In the genomic region with DNA sequence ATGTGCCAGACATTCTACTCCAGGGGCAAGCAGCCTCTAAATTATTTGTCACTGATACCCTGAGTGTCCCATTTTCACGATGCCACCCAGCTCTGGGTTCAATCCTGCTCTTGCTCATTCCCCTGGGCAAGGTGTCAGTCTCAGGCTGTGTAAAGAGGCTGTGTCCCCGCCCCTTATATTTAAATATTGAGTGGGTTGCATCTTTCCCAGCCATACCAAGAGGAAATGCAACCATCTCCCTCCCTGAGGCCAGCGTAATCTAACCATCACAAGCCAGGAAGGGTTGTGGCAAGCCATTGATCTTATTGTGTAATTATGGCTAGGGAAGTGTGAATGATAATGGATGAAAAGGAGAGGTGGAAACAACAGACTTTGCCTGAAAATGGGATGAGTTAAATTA, we compare ENCODE assay signal across 31 cellular contexts. TPM values are rescaled to one million over a fixed set of nuclear protein-coding genes. Genes with fewer than 3 reads are reported as not detected.
"Had no signal": no experiment of that assay in that cellular context is flagged by ENCODE, and none has a peak within 500 bp of the region (broad histone marks: within the 10 kb centered on the region; RNA-seq: fewer than 3 reads in every experiment).

No MANE protein-coding gene starts in this region.

- H3K9me3 ChIP-seq: ascending aorta, colonic mucosa, esophagus squamous epithelium, heart right ventricle, left lung, lower lobe of right lung, stomach, thyroid gland, upper lobe of left lung, vagina had no signal

- H3K4me3 ChIP-seq: ascending aorta, cardiac muscle cell, colonic mucosa, esophagus squamous epithelium, heart right ventricle, left lung, lower lobe of right lung, stomach, thyroid gland, upper lobe of left lung, vagina had no signal

- H3K4me1 Mint-ChIP-seq: activated naive CD4-positive, alpha-beta T cell treated with anti-CD3 and anti-CD28 coated beads, Interleukin-2, amount 10 ng/mL, durations not matched to agents 7 days and 5 days; activated naive CD8-positive, alpha-beta T cell treated with anti-CD3 and anti-CD28 coated beads, Interleukin-2, amount 10 ng/mL, durations not matched to agents 7 days and 5 days; stimulated activated naive B cell treated with anti-CD40 and anti-IgM and Interleukin-4, amounts not matched to agents 10 μg/mL and 1 μg/mL and 100 μg/mL, for 72 hours had no signal

- H3K4me3 Mint-ChIP-seq: activated naive CD4-positive, alpha-beta T cell treated with anti-CD3 and anti-CD28 coated beads, Interleukin-2, amount 10 ng/mL, durations not matched to agents 7 days and 5 days; activated naive CD8-positive, alpha-beta T cell treated with anti-CD3 and anti-CD28 coated beads, Interleukin-2, amount 10 ng/mL, durations not matched to agents 7 days and 5 days; brain; natural killer cell; stimulated activated naive B cell treated with anti-CD40 and anti-IgM and Interleukin-4, amounts not matched to agents 10 μg/mL and 1 μg/mL and 100 μg/mL, for 72 hours had no signal

- H3K36me3 ChIP-seq: ascending aorta, cardiac muscle cell, colonic mucosa, esophagus squamous epithelium, heart right ventricle, left lung, lower lobe of right lung, stomach, thyroid gland, upper lobe of left lung, vagina had no signal

- H3K9me3 Mint-ChIP-seq: activated naive CD4-positive, alpha-beta T cell treated with anti-CD3 and anti-CD28 coated beads, Interleukin-2, amount 10 ng/mL, durations not matched to agents 7 days and 5 days; activated naive CD8-positive, alpha-beta T cell treated with anti-CD3 and anti-CD28 coated beads, Interleukin-2, amount 10 ng/mL, durations not matched to agents 7 days and 5 days; natural killer cell; stimulated activated naive B cell treated with anti-CD40 and anti-IgM and Interleukin-4, amounts not matched to agents 10 μg/mL and 1 μg/mL and 100 μg/mL, for 72 hours had no signal

- DNase-seq: activated CD4-positive, alpha-beta T cell treated with anti-CD3 and anti-CD28 coated beads for 4 hours; activated CD4-positive, alpha-beta T cell treated with anti-CD3 and anti-CD28 coated beads, Interleukin-2, amount 50 U/mL, for 4 hours; activated CD4-positive, CD25-positive, alpha-beta regulatory T cell; activated CD8-positive, alpha-beta memory T cell treated with anti-CD3 and anti-CD28 coated beads for 24 hours; activated effector memory CD4-positive, alpha-beta T cell treated with Interleukin-2 at 50 U/mL for 16 hours; activated naive CD4-positive, alpha-beta T cell treated with anti-CD3 and anti-CD28 coated beads, Interleukin-2, amount 10 ng/mL, durations not matched to agents 7 days and 5 days; activated naive CD8-positive, alpha-beta T cell treated with anti-CD3 and anti-CD28 coated beads, Interleukin-2, amount 10 ng/mL, durations not matched to agents 7 days and 5 days; cerebellar nuclear complex; colonic mucosa; effector CD8-positive, alpha-beta T cell; esophagus squamous epithelium; foreskin melanocyte; heart right ventricle; left lung; lower lobe of right lung; mesenchymal stem cell; natural killer cell; posterior cingulate gyrus; right cardiac atrium; stimulated activated CD4-positive, alpha-beta T cell treated with anti-CD3 and anti-CD28 coated beads, Interleukin-15, amount 100 ng/mL, for 24 hours; stimulated activated CD4-positive, alpha-beta T cell treated with anti-CD3 and anti-CD28 coated beads, Interleukin-2, amount 100 ng/mL, for 24 hours; stimulated activated naive B cell treated with anti-CD40 and anti-IgM and Interleukin-4, amounts not matched to agents 10 μg/mL and 1 μg/mL and 100 μg/mL, for 72 hours; stomach; thyroid gland; upper lobe of left lung had no signal

- H3K27me3 ChIP-seq: ascending aorta, cardiac muscle cell, colonic mucosa, thyroid gland, upper lobe of left lung, vagina had no signal

- H3K36me3 Mint-ChIP-seq: activated naive CD4-positive, alpha-beta T cell treated with anti-CD3 and anti-CD28 coated beads, Interleukin-2, amount 10 ng/mL, durations not matched to agents 7 days and 5 days; activated naive CD8-positive, alpha-beta T cell treated with anti-CD3 and anti-CD28 coated beads, Interleukin-2, amount 10 ng/mL, durations not matched to agents 7 days and 5 days; brain; natural killer cell; stimulated activated naive B cell treated with anti-CD40 and anti-IgM and Interleukin-4, amounts not matched to agents 10 μg/mL and 1 μg/mL and 100 μg/mL, for 72 hours had no signal

- H3K4me1 ChIP-seq: ascending aorta, colonic mucosa, esophagus squamous epithelium, heart right ventricle, left lung, lower lobe of right lung, stomach, thyroid gland, upper lobe of left lung, vagina had no signal

- ATAC-seq: heart right ventricle, left lung, lower lobe of right lung, natural killer cell, right cardiac atrium had no signal

- H3K27ac Mint-ChIP-seq: activated naive CD4-positive, alpha-beta T cell treated with anti-CD3 and anti-CD28 coated beads, Interleukin-2, amount 10 ng/mL, durations not matched to agents 7 days and 5 days; activated naive CD8-positive, alpha-beta T cell treated with anti-CD3 and anti-CD28 coated beads, Interleukin-2, amount 10 ng/mL, durations not matched to agents 7 days and 5 days; brain; natural killer cell; stimulated activated naive B cell treated with anti-CD40 and anti-IgM and Interleukin-4, amounts not matched to agents 10 μg/mL and 1 μg/mL and 100 μg/mL, for 72 hours had no signal

- H3K27ac ChIP-seq: ascending aorta, cardiac muscle cell, colonic mucosa, epithelial cell of prostate, esophagus squamous epithelium, heart right ventricle, left lung, lower lobe of right lung, stomach, thyroid gland, upper lobe of left lung, vagina had no signal

RNA-seq across cellular contexts. Expression of a gene that starts 54.7 kb away (rescaled TPM):
- total RNA-seq: activated naive CD8-positive, alpha-beta T cell treated with anti-CD3 and anti-CD28 coated beads, Interleukin-2, amount 10 ng/mL, durations not matched to agents 7 days and 5 days; ascending aorta; cardiac muscle cell; esophagus squamous epithelium; heart right ventricle; left lung; lower lobe of right lung; mononuclear cell; natural killer cell; right cardiac atrium; stomach; thyroid gland; vagina had no signal
- polyA plus RNA-seq: cardiac muscle cell, right cardiac atrium had no signal
